15 cellular contexts compared by ENCODE assay signal in the genomic region with DNA sequence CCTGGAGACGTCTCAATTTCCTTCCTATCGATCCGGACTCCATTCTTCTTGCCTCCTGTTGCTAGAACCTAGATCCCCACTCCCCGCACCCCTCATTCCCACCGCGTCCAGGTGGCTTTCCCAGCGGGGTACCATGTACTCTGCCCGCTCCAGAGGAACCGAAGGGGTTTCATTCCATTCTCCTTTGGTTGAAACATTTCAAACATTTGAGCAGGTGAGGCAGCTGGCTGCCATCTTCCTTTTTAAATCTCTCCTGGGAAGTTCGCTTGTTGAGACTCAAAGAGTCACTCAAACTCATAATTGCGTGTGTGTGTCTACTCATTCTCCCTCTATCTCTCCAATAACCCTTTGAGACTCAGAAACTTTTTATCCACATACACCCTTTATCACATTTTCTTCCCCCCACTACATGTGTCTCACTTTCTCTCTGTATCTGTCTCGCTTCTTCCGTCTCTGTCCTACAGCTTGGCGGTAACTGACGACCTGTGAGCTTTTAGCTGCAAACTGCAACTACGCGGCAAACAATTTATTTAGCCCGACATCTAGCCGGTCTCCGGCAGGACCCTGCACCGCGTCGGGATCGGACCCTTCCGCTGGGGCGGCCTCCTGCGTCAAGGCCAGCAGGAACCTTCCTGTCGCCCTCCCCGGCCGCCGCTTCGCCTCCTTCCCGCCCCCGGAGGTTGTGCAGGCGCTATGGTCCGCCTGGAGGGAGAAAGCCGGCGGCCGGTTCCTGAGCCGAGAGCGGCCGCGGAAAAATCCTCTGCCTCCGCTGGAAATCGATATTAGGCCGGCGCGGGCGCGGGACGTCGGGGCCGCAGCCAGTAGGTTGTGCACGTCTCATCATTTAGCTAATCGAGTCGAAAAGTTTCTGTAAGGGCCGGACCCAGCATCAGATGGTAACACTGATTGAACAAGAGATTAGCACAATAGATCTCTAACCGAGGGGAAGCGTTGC. TPM values are rescaled to one million over a fixed set of nuclear protein-coding genes. Genes with fewer than 3 reads are reported as not detected.
DNase-seq lines count a peak whose midpoint lies in the region; ATAC-seq, FAIRE-seq and TF ChIP-seq lines count a peak whose summit lies in the region.
"Had no signal": no experiment of that assay in that cellular context is flagged by ENCODE, and none has a peak within 500 bp of the region (broad histone marks: within the 10 kb centered on the region; RNA-seq: fewer than 3 reads in every experiment).

No MANE protein-coding gene starts in this region.

- H3K4me1 ChIP-seq in endothelial cell of umbilical vein (ENCODE audit: control insufficient read depth, extremely low read depth, insufficient read depth, low read length) (peaks cover 2% of the 10 kb centered on the region), neutrophil (ENCODE audit: control insufficient read depth in 1 of 2, insufficient read depth in 1 of 2, low read depth in 1 of 2, low read length in 1 of 2) (peaks cover 56 to 77% of the 10 kb centered on the region in 2 experiments)

- H3K79me2 ChIP-seq in endothelial cell of umbilical vein (ENCODE audit: control insufficient read depth, insufficient read depth, low read length): no peaks in the 10 kb centered on the region

- H3K4me1 Mint-ChIP-seq in activated CD4-positive, alpha-beta T cell treated with anti-CD3 and anti-CD28 coated beads for 36 hours: peaks cover 30% of the 10 kb centered on the region
- peaks cover 7% of the 10 kb centered on the region for H3K4me1 Mint-ChIP-seq in T-helper 17 cell

- no peak for DNase-seq in activated CD4-positive, alpha-beta T cell treated with anti-CD3 and anti-CD28 coated beads for 36 hours
- DNase-seq in activated CD4-positive, alpha-beta T cell treated with anti-CD3 and anti-CD28 coated beads for 4 hours: no peak
- DNase-seq in T-helper 17 cell (no peak), endothelial cell of umbilical vein (ENCODE audit: low read depth, low spot score) (no peak), putamen (ENCODE audit: low spot score) (no peak), DMS53 (lab: John Stamatoyannopoulos, UW) (no peak)
- no peak for DNase-seq in stimulated activated CD4-positive, alpha-beta T cell treated with anti-CD3 and anti-CD28 coated beads, Interleukin-15, amount 100 ng/mL, for 24 hours
- DNase-seq: ACHN, kidney glomerular epithelial cell, NCI-H1105 treated with DMSO at 0.1 percent for 48 hours, NCI-H524 treated with DMSO at 0.1 percent for 48 hours, Right ventricle myocardium superior had no signal

- POLR2A ChIA-PET in activated CD4-positive, alpha-beta T cell treated with anti-CD3 and anti-CD28 coated beads for 36 hours (lab: Charles Lee): no interaction called here
- POLR2A ChIA-PET in endothelial cell of umbilical vein (lab: Charles Lee): no interaction called here

- H3K27me3 ChIP-seq in endothelial cell of umbilical vein (ENCODE audit: control insufficient read depth in 2 of 2, insufficient read depth in 2 of 2, low read length in 2 of 2) (peaks cover 71 to 94% of the 10 kb centered on the region in 2 experiments), neutrophil (peaks cover 100% of the 10 kb centered on the region)

- peaks cover 5% of the 10 kb centered on the region for H3K9me3 Mint-ChIP-seq in activated CD4-positive, alpha-beta T cell treated with anti-CD3 and anti-CD28 coated beads for 36 hours (ENCODE audit: low read depth)

- no peak overlapping the region for H2AFZ ChIP-seq in endothelial cell of umbilical vein (ENCODE audit: low read depth, low read length)

- H3K4me3 ChIP-seq in endothelial cell of umbilical vein (replicated peaks in 1 of 3; ENCODE audit: insufficient read depth in 1 of 3, low read depth in 1 of 3, low read length in 3 of 3) (no peak overlapping the region), neutrophil (ENCODE audit: low read depth in 1 of 2, low read length in 1 of 2) (peak overlapping the region; percentile 46 to 81)
- H3K4me3 ChIP-seq: body of pancreas had no signal

- no peak for FAIRE-seq in endothelial cell of umbilical vein (lab: Jason Lieb, UNC)

- no peak overlapping the region for H3K27ac Mint-ChIP-seq in activated CD4-positive, alpha-beta T cell treated with anti-CD3 and anti-CD28 coated beads for 36 hours
- peak overlapping the region; percentile 87 for H3K27ac Mint-ChIP-seq in T-helper 17 cell

- H3K27me3 Mint-ChIP-seq in activated CD4-positive, alpha-beta T cell treated with anti-CD3 and anti-CD28 coated beads for 36 hours: peaks cover 63% of the 10 kb centered on the region
- peaks cover 59% of the 10 kb centered on the region for H3K27me3 Mint-ChIP-seq in T-helper 17 cell

- ATAC-seq in activated CD4-positive, alpha-beta T cell treated with anti-CD3 and anti-CD28 coated beads for 36 hours: no peak
- ATAC-seq in T-helper 17 cell: no peak
- ATAC-seq: body of pancreas had no signal

- CTCF ChIA-PET in activated CD4-positive, alpha-beta T cell treated with anti-CD3 and anti-CD28 coated beads for 36 hours (lab: Charles Lee): interaction anchor here (0.6 to 1.4 kb wide), 4 partner anchors 10 to 52 kb away, joined by 3 to 5 read pairs (median 4); no protein-coding TSS in a partner anchor
- CTCF ChIA-PET in endothelial cell of umbilical vein (lab: Charles Lee): interaction anchor here (1.0 kb wide), 1 partner anchor 219 kb away, joined by 3 read pairs; no protein-coding TSS in a partner anchor

- H4K20me1 ChIP-seq in endothelial cell of umbilical vein (replicated peaks; ENCODE audit: control insufficient read depth, extremely low read depth, insufficient read depth, low read length): no peaks in the 10 kb centered on the region

- peak overlapping the region; percentile 8 for H3K4me3 Mint-ChIP-seq in activated CD4-positive, alpha-beta T cell treated with anti-CD3 and anti-CD28 coated beads for 36 hours
- H3K4me3 Mint-ChIP-seq in T-helper 17 cell: peak overlapping the region; percentile 32

- peaks cover 4% of the 10 kb centered on the region for H3K9me3 ChIP-seq in T-helper 17 cell (ENCODE audit: control insufficient read depth, low read length, poor library complexity, severe bottlenecking)
- no peaks in the 10 kb centered on the region for H3K9me3 ChIP-seq in endothelial cell of umbilical vein (replicated peaks; ENCODE audit: control insufficient read depth, insufficient read depth, low read length)
- H3K9me3 ChIP-seq in neutrophil: peaks cover 4% of the 10 kb centered on the region
- H3K9me3 ChIP-seq: body of pancreas had no signal

- no peak for TF ChIP-seq CTCF in endothelial cell of umbilical vein (IDR thresholded peaks at IDR 0.05; ENCODE audit: extremely low read depth in 1 of 2, insufficient read depth in 1 of 2, low read depth in 1 of 2, low read length in 2 of 2)
- no peak for TF ChIP-seq CTCF in neutrophil (IDR thresholded peaks at IDR 0.05)

- H3K9me1 ChIP-seq in endothelial cell of umbilical vein (replicated peaks; ENCODE audit: control insufficient read depth, extremely low read depth, insufficient read depth, low read length): no peaks in the 10 kb centered on the region

- dilution Hi-C loops in endothelial cell of umbilical vein (cut with MboI; ENCODE audit: extremely low pct_ligation_motif_present, low sequenced_read_pairs): no loop called here

- H3K36me3 ChIP-seq in endothelial cell of umbilical vein (ENCODE audit: control insufficient read depth in 2 of 2, extremely low read depth in 1 of 2, insufficient read depth in 2 of 2, low read length in 2 of 2): no peaks in the 10 kb centered on the region
- H3K36me3 ChIP-seq in neutrophil: no peaks in the 10 kb centered on the region

- no peak for TF ChIP-seq POLR2A in endothelial cell of umbilical vein (IDR thresholded peaks at IDR 0.05; ENCODE audit: low read depth, low read length)

- intact Hi-C loops in activated CD4-positive, alpha-beta T cell treated with anti-CD3 and anti-CD28 coated beads for 36 hours (cut with DNase I, micrococcal nuclease): loop anchor here (1.0 to 10.0 kb wide), 5 partner anchors 8 to 925 kb away; a partner anchor contains a TSS
- intact Hi-C loops in endothelial cell of umbilical vein (cut with micrococcal nuclease): loop anchor here (5.0 to 10.0 kb wide), 2 partner anchors 355 to 928 kb away; no protein-coding TSS in a partner anchor

- no TSS peak for BruUV-seq in endothelial cell of umbilical vein (replicated peaks; lab: Mats Ljungman, UMichigan)

- H3K27ac ChIP-seq in endothelial cell of umbilical vein (ENCODE audit: insufficient read depth, low read depth, low read length) (no peak overlapping the region), neutrophil (no peak overlapping the region)
- H3K27ac ChIP-seq: body of pancreas had no signal

- peaks cover 9% of the 10 kb centered on the region for H3K36me3 Mint-ChIP-seq in activated CD4-positive, alpha-beta T cell treated with anti-CD3 and anti-CD28 coated beads for 36 hours (ENCODE audit: low read depth)
- H3K36me3 Mint-ChIP-seq in T-helper 17 cell (ENCODE audit: low read depth): peaks cover 2% of the 10 kb centered on the region

- no peak overlapping the region for H3K4me2 ChIP-seq in endothelial cell of umbilical vein (ENCODE audit: insufficient read depth, low read length)

- no peak overlapping the region for H3K9ac ChIP-seq in endothelial cell of umbilical vein (replicated peaks; ENCODE audit: extremely low read depth, insufficient read depth, low read length)

TF ChIP-seq in endothelial cell of umbilical vein, 7 proteins besides CTCF, POLR2A, EP300 and RAD21 (continues in another document):
- TF ChIP-seq EZH2 (IDR thresholded peaks at IDR 0.05; ENCODE audit: borderline replicate concordance, low read depth, low read length, severe bottlenecking): peak; percentile 98

RNA-seq across cellular contexts. Expression of a gene that starts 3.0 kb away (rescaled TPM):
- total RNA-seq in activated CD4-positive, alpha-beta T cell treated with anti-CD3 and anti-CD28 coated beads for 36 hours: not detected
- total RNA-seq in T-helper 17 cell (not detected), endothelial cell of umbilical vein (not detected in 2 replicates)
- polyA plus RNA-seq in endothelial cell of umbilical vein: not detected in 2 replicates
- not detected in 2 replicates for polyA plus RNA-seq in endothelial cell of umbilical vein (2011; cell fraction: cytosol; rRNA removed)
- not detected in 2 replicates for polyA plus RNA-seq in endothelial cell of umbilical vein (2011; cell fraction: nucleus; rRNA removed)
- not detected in 2 replicates for polyA plus RNA-seq in endothelial cell of umbilical vein (2012)
- polyA minus RNA-seq in endothelial cell of umbilical vein: not detected in 2 replicates
- not detected for polyA minus RNA-seq in endothelial cell of umbilical vein (2011; cell fraction: cytosol; rRNA and poly(A)+ RNA removed)
- polyA minus RNA-seq in endothelial cell of umbilical vein (2011; cell fraction: nucleus; rRNA and poly(A)+ RNA removed): not detected in 2 replicates
- total RNA-seq: osteocyte had no signal

RNA-seq across cellular contexts. Expression of a gene that starts 48.1 kb away (rescaled TPM):
- 10 to 100 TPM; 16.2 to 16.3 TPM for total RNA-seq in activated CD4-positive, alpha-beta T cell treated with anti-CD3 and anti-CD28 coated beads for 36 hours
- total RNA-seq in T-helper 17 cell (10 to 100 TPM; 15.0 to 18.9 TPM), endothelial cell of umbilical vein (14.4 and 17.3 TPM in 2 replicates)
- polyA plus RNA-seq in endothelial cell of umbilical vein: 8.7 and 14.4 TPM in 2 replicates
- polyA plus RNA-seq in endothelial cell of umbilical vein (2011; cell fraction: cytosol; rRNA removed): 8.1 and 8.8 TPM in 2 replicates
- polyA plus RNA-seq in endothelial cell of umbilical vein (2011; cell fraction: nucleus; rRNA removed): 26.6 and 37.5 TPM in 2 replicates
- 13.4 and 15.6 TPM in 2 replicates for polyA plus RNA-seq in endothelial cell of umbilical vein (2012)
- polyA minus RNA-seq in endothelial cell of umbilical vein: 9.4 and 12.5 TPM in 2 replicates
- polyA minus RNA-seq in endothelial cell of umbilical vein (2011; cell fraction: cytosol; rRNA and poly(A)+ RNA removed): 4.8 TPM
- polyA minus RNA-seq in endothelial cell of umbilical vein (2011; cell fraction: nucleus; rRNA and poly(A)+ RNA removed): 13.6 and 24.5 TPM in 2 replicates

Comparison
In these comparisons a context has a peak if more than half of its experiments do, and no peak if none do; other contexts are left out.
1. H3K4me3 ChIP-seq: peak in neutrophil (2 of 2); none in endothelial cell of umbilical vein (0 of 3).